In genomic region chr16:72932050-72932449, GRCh38 we compare ENCODE assay signal across 10 cellular contexts.
DNase-seq lines count a peak whose midpoint lies in the region; ATAC-seq and TF ChIP-seq lines count a peak whose summit lies in the region.
"Had no signal": no experiment of that assay in that cellular context is flagged by ENCODE, and none has a peak within 500 bp of the region (broad histone marks: within the 10 kb centered on the region; RNA-seq: fewer than 3 reads in every experiment).

No MANE protein-coding gene starts in this region.

- WGBS in gastroesophageal sphincter (ENCODE audit: low coverage in 1 of 2), 2 donors, result 16 to 41% methylated on average over 2 of the region's 2 CpGs
- 25 to 53% methylated on average over 2 of the region's 2 CpGs for WGBS in sigmoid colon, 2 donors

- H3K4me1 Mint-ChIP-seq in activated T-helper 2 cell treated with anti-CD3 and anti-CD28 coated beads, Interferon-gamma antibody, Interleukin-2, Interleukin-4, amounts not matched to agents 10 μg/mL and 5 μg/mL and 100 μg/mL, durations not matched to agents 14 hours and 24 hours and 36 hours (ENCODE audit: low read depth), result peaks cover 11% of the 10 kb centered on the region

- no peak overlapping the region for H3K4me3 Mint-ChIP-seq in activated T-helper 2 cell treated with anti-CD3 and anti-CD28 coated beads, Interferon-gamma antibody, Interleukin-2, Interleukin-4, amounts not matched to agents 10 μg/mL and 5 μg/mL and 100 μg/mL, durations not matched to agents 14 hours and 24 hours and 36 hours (ENCODE audit: low read depth)

- no peaks in the 10 kb centered on the region for H3K27me3 Mint-ChIP-seq in activated T-helper 2 cell treated with anti-CD3 and anti-CD28 coated beads, Interferon-gamma antibody, Interleukin-2, Interleukin-4, amounts not matched to agents 10 μg/mL and 5 μg/mL and 100 μg/mL, durations not matched to agents 14 hours and 24 hours and 36 hours (ENCODE audit: low read depth)

- TF ChIP-seq POLR2A in Peyer's patch (IDR thresholded peaks at IDR 0.05) (no peak), gastroesophageal sphincter (IDR thresholded peaks at IDR 0.05) (no peak), sigmoid colon (IDR thresholded peaks at IDR 0.05) (no peak)

- peak overlapping the region in 3 of 4 donors; percentile 42 to 73 (median 50) for H3K27ac ChIP-seq in Peyer's patch
- H3K27ac ChIP-seq in gastroesophageal sphincter, result peak overlapping the region in 3 of 4 donors; percentile 47 to 66 (median 59)
- H3K27ac ChIP-seq in sigmoid colon, result peak overlapping the region; percentile 19 to 66 (median 54)
- H3K27ac ChIP-seq: WERI-Rb-1 had no signal

- H3K36me3 Mint-ChIP-seq in activated T-helper 2 cell treated with anti-CD3 and anti-CD28 coated beads, Interferon-gamma antibody, Interleukin-2, Interleukin-4, amounts not matched to agents 10 μg/mL and 5 μg/mL and 100 μg/mL, durations not matched to agents 14 hours and 24 hours and 36 hours (ENCODE audit: low read depth), result no peaks in the 10 kb centered on the region

- H3K4me1 ChIP-seq in Peyer's patch (no peaks in the 10 kb centered on the region), gastroesophageal sphincter (peaks cover 0 to 60% (median 8%) of the 10 kb centered on the region in 3 donors), sigmoid colon (peaks cover 0 to 68% (median 45%) of the 10 kb centered on the region in 4 donors)

- no peak for TF ChIP-seq EP300 in gastroesophageal sphincter (IDR thresholded peaks at IDR 0.05)
- no peak for TF ChIP-seq EP300 in sigmoid colon (IDR thresholded peaks at IDR 0.05)

- no peaks in the 10 kb centered on the region for H3K36me3 ChIP-seq in Peyer's patch
- no peaks in the 10 kb centered on the region for H3K36me3 ChIP-seq in gastroesophageal sphincter
- H3K36me3 ChIP-seq in sigmoid colon, result no peaks in the 10 kb centered on the region
- no peaks in the 10 kb centered on the region for H3K36me3 ChIP-seq in H7 (replicated peaks; ENCODE audit: control insufficient read depth, insufficient read depth, low read length)
- H3K36me3 ChIP-seq: WERI-Rb-1 had no signal

- DNase-seq in Peyer's patch, result no peak
- peak; percentile 26 for DNase-seq in sigmoid colon
- no peak for DNase-seq in stimulated activated CD4-positive, alpha-beta T cell treated with anti-CD3 and anti-CD28 coated beads, Interleukin-4, amount 100 ng/mL, for 4 hours
- no peak for DNase-seq in H7
- DNase-seq in NCI-H748 treated with DMSO at 0.1 percent for 48 hours (lab: John Stamatoyannopoulos, UW), result no peak
- DNase-seq in activated T-helper 2 cell treated with anti-CD3 and anti-CD28 coated beads, Interferon-gamma antibody, Interleukin-2, Interleukin-4, amounts not matched to agents 10 μg/mL and 5 μg/mL and 100 μg/mL, durations not matched to agents 14 hours and 24 hours and 36 hours (ENCODE audit: low spot score), result no peak
- DNase-seq: NCI-H524 treated with DMSO at 0.1 percent for 48 hours, WERI-Rb-1 had no signal

- H3K9me3 Mint-ChIP-seq in activated T-helper 2 cell treated with anti-CD3 and anti-CD28 coated beads, Interferon-gamma antibody, Interleukin-2, Interleukin-4, amounts not matched to agents 10 μg/mL and 5 μg/mL and 100 μg/mL, durations not matched to agents 14 hours and 24 hours and 36 hours, result no peaks in the 10 kb centered on the region

- H3K4me3 ChIP-seq in Peyer's patch, result no peak overlapping the region
- no peak overlapping the region for H3K4me3 ChIP-seq in gastroesophageal sphincter
- H3K4me3 ChIP-seq in sigmoid colon, result no peak overlapping the region
- H3K4me3 ChIP-seq in H7 (ENCODE audit: insufficient read depth, low read depth, low read length), result no peak overlapping the region

- no peak for TF ChIP-seq CTCF in Peyer's patch (IDR thresholded peaks at IDR 0.05)
- TF ChIP-seq CTCF in gastroesophageal sphincter (IDR thresholded peaks at IDR 0.05), result no peak
- no peak for TF ChIP-seq CTCF in sigmoid colon (IDR thresholded peaks at IDR 0.05)

- ATAC-seq in GM18861 (IDR thresholded peaks at IDR 0.05; ENCODE audit: unreplicated experiment), result peak; percentile 47
- ATAC-seq in gastroesophageal sphincter, result peak; percentile 5

- H3K9me3 ChIP-seq in Peyer's patch, result no peaks in the 10 kb centered on the region
- H3K9me3 ChIP-seq in gastroesophageal sphincter, result no peaks in the 10 kb centered on the region
- H3K9me3 ChIP-seq in sigmoid colon, result no peaks in the 10 kb centered on the region

- no peaks in the 10 kb centered on the region for H3K27me3 ChIP-seq in Peyer's patch
- no peaks in the 10 kb centered on the region for H3K27me3 ChIP-seq in gastroesophageal sphincter
- H3K27me3 ChIP-seq in sigmoid colon, result no peaks in the 10 kb centered on the region
- H3K27me3 ChIP-seq in H7 (ENCODE audit: control insufficient read depth, insufficient read depth, low read length), result no peaks in the 10 kb centered on the region

- intact Hi-C loops in sigmoid colon (cut with DNase I), result loop anchor here (5.0 to 10.0 kb wide), 2 partner anchors 100 to 243 kb away; no protein-coding TSS in a partner anchor
- intact Hi-C loops in activated T-helper 2 cell treated with anti-CD3 and anti-CD28 coated beads, Interferon-gamma antibody, Interleukin-2, Interleukin-4, amounts not matched to agents 10 μg/mL and 5 μg/mL and 100 μg/mL, durations not matched to agents 14 hours and 24 hours and 36 hours (cut with micrococcal nuclease), result no loop called here

- H3K27ac Mint-ChIP-seq in activated T-helper 2 cell treated with anti-CD3 and anti-CD28 coated beads, Interferon-gamma antibody, Interleukin-2, Interleukin-4, amounts not matched to agents 10 μg/mL and 5 μg/mL and 100 μg/mL, durations not matched to agents 14 hours and 24 hours and 36 hours, result no peak overlapping the region
